Comparison of ENCODE assay signal across 19 cellular contexts in the genomic region with DNA sequence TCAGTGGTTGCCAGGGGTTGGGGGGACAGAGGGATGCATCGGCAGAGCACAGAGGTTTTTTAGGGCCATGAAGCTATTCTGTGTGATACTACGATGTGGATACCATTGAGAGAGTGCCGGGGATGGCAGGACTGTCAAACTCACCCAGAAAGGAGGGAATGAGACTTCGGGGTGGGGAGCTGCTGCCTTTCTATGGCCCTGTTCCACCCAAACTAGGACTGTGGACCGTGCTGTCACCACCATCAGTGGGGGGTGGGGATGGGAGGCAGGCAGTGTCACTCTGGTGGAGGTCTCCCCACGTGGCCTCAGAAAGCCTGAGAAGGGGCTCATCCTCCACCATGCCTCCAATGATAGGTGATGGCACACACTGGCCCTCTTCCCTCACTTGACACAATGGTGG.
DNase-seq lines count a peak whose midpoint lies in the region; ATAC-seq and TF ChIP-seq lines count a peak whose summit lies in the region.
"Had no signal": no experiment of that assay in that cellular context is flagged by ENCODE, and none has a peak within 500 bp of the region (broad histone marks: within the 10 kb centered on the region; RNA-seq: fewer than 3 reads in every experiment).

No MANE protein-coding gene starts in this region.

- H3K9me3 Mint-ChIP-seq in activated T-cell treated with anti-CD3 and anti-CD28 coated beads, Interleukin-2, amount 50 U/mL, for 72 hours = no peaks in the 10 kb centered on the region
- H3K9me3 Mint-ChIP-seq: CD14-positive monocyte, HFFc6 had no signal

- in situ Hi-C loops in GM13976 (cut with MboI; ENCODE audit: low sequenced_read_pairs, unreplicated experiment) = loop anchor here (10.0 kb wide), 1 partner anchor 247 kb away; the partner anchor contains the start of gene GDF10

- peak; percentile 38 for DNase-seq in activated CD8-positive, alpha-beta memory T cell treated with anti-CD3 and anti-CD28 coated beads for 24 hours
- DNase-seq in activated CD8-positive, alpha-beta memory T cell treated with anti-CD3 and anti-CD28 coated beads, Interleukin-2, amount 50 U/mL, for 48 hours = no peak
- DNase-seq in posterior vena cava (ENCODE audit: low spot score) (peak; percentile 63), stomach (peak; percentile 3), vagina (ENCODE audit: extremely low spot score in 2 of 2) (peak; percentile 64 to 67), GM13976 (ENCODE audit: low spot score) (no peak), HK-2 (ENCODE audit: unreplicated experiment) (no peak)
- no peak for DNase-seq in activated T-cell treated with anti-CD3 and anti-CD28 coated beads, Interleukin-2, amount 50 U/mL, for 72 hours
- DNase-seq: 8988T; CD4-positive, alpha-beta memory T cell; DMS153; DMS79; GDM1; GOT3; H7; HFFc6 had no signal

- no peaks in the 10 kb centered on the region for H3K4me1 Mint-ChIP-seq in activated T-cell treated with anti-CD3 and anti-CD28 coated beads, Interleukin-2, amount 50 U/mL, for 72 hours (ENCODE audit: low read depth)
- H3K4me1 Mint-ChIP-seq: CD4-positive, alpha-beta memory T cell had no signal

- no peak for ATAC-seq in activated T-cell treated with anti-CD3 and anti-CD28 coated beads, Interleukin-2, amount 50 U/mL, for 72 hours (replicated peaks in 1 of 2)
- ATAC-seq: HCT116 had no signal

- no peak for TF ChIP-seq POLR2A in stomach (IDR thresholded peaks at IDR 0.05)
- TF ChIP-seq POLR2A in vagina (IDR thresholded peaks at IDR 0.05) = no peak

- H3K27ac ChIP-seq in stomach (no peak overlapping the region), vagina (no peak overlapping the region)
- H3K27ac ChIP-seq: BLaER1 had no signal

- H3K4me1 ChIP-seq in stomach = no peaks in the 10 kb centered on the region
- H3K4me1 ChIP-seq in vagina = peaks cover 4% of the 10 kb centered on the region

- no peak for TF ChIP-seq EP300 in stomach (IDR thresholded peaks at IDR 0.05)

- H3K36me3 Mint-ChIP-seq in activated T-cell treated with anti-CD3 and anti-CD28 coated beads, Interleukin-2, amount 50 U/mL, for 72 hours (ENCODE audit: insufficient read depth in 2 of 2) = no peaks in the 10 kb centered on the region
- H3K36me3 Mint-ChIP-seq: CD14-positive monocyte; CD4-positive, alpha-beta memory T cell had no signal

- 74 to 88% (median 84%) methylated on average over 6 of the region's 6 CpGs for WGBS in stomach, 5 donors

- H3K27me3 ChIP-seq in stomach (peaks cover 0 to 9% (median 0%) of the 10 kb centered on the region in 3 donors), vagina (no peaks in the 10 kb centered on the region)
- H3K27me3 ChIP-seq: BLaER1 had no signal

- no peak overlapping the region for H3K4me3 Mint-ChIP-seq in activated T-cell treated with anti-CD3 and anti-CD28 coated beads, Interleukin-2, amount 50 U/mL, for 72 hours
- H3K4me3 Mint-ChIP-seq: CD14-positive monocyte; CD4-positive, alpha-beta memory T cell; HFFc6 had no signal

- TF ChIP-seq CTCF in stomach (IDR thresholded peaks at IDR 0.05) = no peak
- TF ChIP-seq CTCF in vagina (IDR thresholded peaks at IDR 0.05) = no peak
- TF ChIP-seq CTCF in GM13976 (IDR thresholded peaks at IDR 0.05; ENCODE audit: borderline replicate concordance, control extremely low read depth, extremely low read depth, insufficient read depth, missing control alignments) = no peak

- H3K27ac Mint-ChIP-seq in activated T-cell treated with anti-CD3 and anti-CD28 coated beads, Interleukin-2, amount 50 U/mL, for 72 hours = no peak overlapping the region
- H3K27ac Mint-ChIP-seq: CD14-positive monocyte; CD4-positive, alpha-beta memory T cell; HFFc6 had no signal

- H3K27me3 Mint-ChIP-seq in activated T-cell treated with anti-CD3 and anti-CD28 coated beads, Interleukin-2, amount 50 U/mL, for 72 hours (ENCODE audit: low read depth) = no peaks in the 10 kb centered on the region

- H3K9me3 ChIP-seq in stomach = no peaks in the 10 kb centered on the region
- no peaks in the 10 kb centered on the region for H3K9me3 ChIP-seq in vagina
- H3K9me3 ChIP-seq: BLaER1 had no signal

- no peak overlapping the region for H3K4me3 ChIP-seq in stomach
- H3K4me3 ChIP-seq in vagina = no peak overlapping the region
- H3K4me3 ChIP-seq: BLaER1 had no signal

- H3K36me3 ChIP-seq in stomach = no peaks in the 10 kb centered on the region
- no peaks in the 10 kb centered on the region for H3K36me3 ChIP-seq in vagina
- H3K36me3 ChIP-seq: BLaER1 had no signal

- intact Hi-C loops in posterior vena cava (cut with DNase I) = no loop called here
- intact Hi-C loops in stomach (cut with DNase I; ENCODE audit: low total_unique reads) = no loop called here
- intact Hi-C loops in vagina (cut with DNase I) = no loop called here

Comparison
In these comparisons a context has a peak if more than half of its experiments do, and no peak if none do; other contexts are left out.
1. DNase-seq: peak in activated CD8-positive, alpha-beta memory T cell treated with anti-CD3 and anti-CD28 coated beads for 24 hours (single experiment), posterior vena cava (single experiment), stomach (single experiment) and vagina (2 of 2); none in activated CD8-positive, alpha-beta memory T cell treated with anti-CD3 and anti-CD28 coated beads, Interleukin-2, amount 50 U/mL, for 48 hours (single experiment), activated T-cell treated with anti-CD3 and anti-CD28 coated beads, Interleukin-2, amount 50 U/mL, for 72 hours (0 of 2), GM13976 (single experiment) and HK-2 (single experiment).